20 cellular contexts compared by ENCODE assay signal in the genomic region with DNA sequence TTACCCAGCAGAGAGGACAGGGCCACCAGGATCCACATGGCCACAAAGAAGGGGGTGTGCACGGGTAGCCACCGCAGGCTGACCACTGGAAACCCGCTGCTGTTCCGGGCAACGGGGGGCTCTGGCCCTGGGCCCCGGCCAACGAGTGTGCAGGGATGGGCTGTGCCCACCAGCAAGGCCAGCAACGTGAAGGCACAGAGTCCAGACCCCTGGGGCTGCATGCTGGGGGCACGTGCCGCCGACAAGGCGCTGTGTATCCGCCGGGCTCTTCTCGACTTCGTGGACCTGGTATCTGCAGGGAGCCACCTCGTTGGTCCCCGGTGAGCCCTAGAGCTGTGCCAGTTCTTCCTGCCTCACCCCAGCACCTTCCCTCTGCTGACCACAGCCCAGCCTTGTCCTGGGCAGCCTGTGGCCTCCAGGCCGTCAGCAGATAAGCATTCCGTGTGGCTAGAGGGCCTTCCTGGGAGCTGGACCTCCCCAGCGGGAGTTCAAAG. TPM values are rescaled to one million over a fixed set of nuclear protein-coding genes. Genes with fewer than 3 reads are reported as not detected.
A peak's percentile ranks its signal among the peaks of the same experiment; 100 is the strongest.
DNase-seq lines count a peak whose midpoint lies in the region; ATAC-seq, FAIRE-seq and TF ChIP-seq lines count a peak whose summit lies in the region.
"Had no signal": no experiment of that assay in that cellular context is flagged by ENCODE, and none has a peak within 500 bp of the region (broad histone marks: within the 10 kb centered on the region; RNA-seq: fewer than 3 reads in every experiment).

No MANE protein-coding gene starts in this region.

- intact Hi-C loops in kidney (cut with DNase I): no loop called here
- intact Hi-C loops in posterior vena cava (cut with DNase I): no loop called here
- intact Hi-C loops in Right ventricle myocardium superior (cut with DNase I): no loop called here

- H3K4me3 ChIP-seq in RWPE2 (ENCODE audit: severe bottlenecking) (no peak overlapping the region), kidney (ENCODE audit: low read length in 2 of 2) (no peak overlapping the region)
- H3K4me3 ChIP-seq: BLaER1 treated with 17β-estradiol and CSF1 and Interleukin-3, amounts not matched to agents 10 nM and 100 nM; GM12878; SJSA1 had no signal

- H3K9me3 Mint-ChIP-seq in natural killer cell treated with Interleukin-12 subunit alpha and Interleukin-12 subunit beta and Interleukin-15 and Interleukin-18, amount 100 ng/mL, for 72 hours: no peaks in the 10 kb centered on the region
- H3K9me3 Mint-ChIP-seq: CD8-positive, alpha-beta T cell had no signal

- H3K9ac ChIP-seq in kidney (ENCODE audit: low read length in 2 of 2): no peak overlapping the region
- H3K9ac ChIP-seq: BLaER1 treated with 17β-estradiol and CSF1 and Interleukin-3, amounts not matched to agents 10 nM and 100 nM; KMS-11 had no signal

- peaks cover 24 to 25% of the 10 kb centered on the region in 2 donors for H3K27me3 Mint-ChIP-seq in natural killer cell treated with Interleukin-12 subunit alpha and Interleukin-12 subunit beta and Interleukin-15 and Interleukin-18, amount 100 ng/mL, for 72 hours

- DNase-seq in RWPE2 (ENCODE audit: low spot score) (peak; percentile 53), kidney (peak; percentile 61), posterior vena cava (ENCODE audit: low spot score) (peak; percentile 72), HK-2 (ENCODE audit: unreplicated experiment) (no peak), Right ventricle myocardium superior (no peak)
- DNase-seq in stimulated activated naive CD8-positive, alpha-beta T cell treated with anti-CD3 and anti-CD28 coated beads, Interleukin-15, Interleukin-2, amounts not matched to agents 100 U/mL and 50 U/mL, for 24 hours: no peak
- DNase-seq in natural killer cell treated with Interleukin-12 subunit alpha and Interleukin-12 subunit beta and Interleukin-15 and Interleukin-18, amount 100 ng/mL, for 72 hours (ENCODE audit: low spot score): no peak
- DNase-seq: CD8-positive, alpha-beta T cell; DND-41; H7; NCI-H1694; NCI-H2081; NCI-H2171; NCI-H524 treated with DMSO at 0.1 percent for 48 hours; NCI-H82 had no signal

- FAIRE-seq in kidney (lab: Jason Lieb, UNC): no peak
- FAIRE-seq: GM12878 had no signal

- H3K27ac ChIP-seq in RWPE2 (ENCODE audit: poor library complexity, severe bottlenecking): no peak overlapping the region
- H3K27ac ChIP-seq in kidney (ENCODE audit: low read depth in 2 of 2, low read length in 2 of 2): no peak overlapping the region
- H3K27ac ChIP-seq: BLaER1 treated with 17β-estradiol and CSF1 and Interleukin-3, amounts not matched to agents 10 nM and 100 nM; KMS-11; SJSA1 had no signal

- H3K9me3 ChIP-seq in RWPE2 (ENCODE audit: severe bottlenecking) (peaks cover 10% of the 10 kb centered on the region), kidney (ENCODE audit: control insufficient read depth in 1 of 2, low read length in 2 of 2) (no peaks in the 10 kb centered on the region)

- peaks cover 63% of the 10 kb centered on the region for H3K27me3 ChIP-seq in RWPE2 (ENCODE audit: insufficient read depth, poor library complexity, severe bottlenecking)

- no peaks in the 10 kb centered on the region for H3K36me3 ChIP-seq in RWPE2 (ENCODE audit: low read depth)
- no peaks in the 10 kb centered on the region for H3K36me3 ChIP-seq in kidney (ENCODE audit: control insufficient read depth in 1 of 2, insufficient read depth in 2 of 2, low read length in 2 of 2)
- H3K36me3 ChIP-seq: BLaER1 treated with 17β-estradiol and CSF1 and Interleukin-3, amounts not matched to agents 10 nM and 100 nM; SJSA1 had no signal

- H3K36me3 Mint-ChIP-seq in natural killer cell treated with Interleukin-12 subunit alpha and Interleukin-12 subunit beta and Interleukin-15 and Interleukin-18, amount 100 ng/mL, for 72 hours: no peaks in the 10 kb centered on the region
- H3K36me3 Mint-ChIP-seq: CD8-positive, alpha-beta T cell had no signal

- TF ChIP-seq CTCF in RWPE2 (IDR thresholded peaks at IDR 0.05; ENCODE audit: poor library complexity, severe bottlenecking): no peak
- no peak for TF ChIP-seq CTCF in kidney (IDR thresholded peaks at IDR 0.05; ENCODE audit: borderline replicate concordance, extremely low read depth, insufficient read depth)

- H3K27ac Mint-ChIP-seq in natural killer cell treated with Interleukin-12 subunit alpha and Interleukin-12 subunit beta and Interleukin-15 and Interleukin-18, amount 100 ng/mL, for 72 hours: no peak overlapping the region
- H3K27ac Mint-ChIP-seq: CD8-positive, alpha-beta T cell had no signal

- ATAC-seq in RWPE2 (ENCODE audit: low read depth) (no peak), Right ventricle myocardium superior (ENCODE audit: poor library complexity) (no peak)
- no peak for ATAC-seq in stimulated activated naive CD8-positive, alpha-beta T cell treated with anti-CD3 and anti-CD28 coated beads, Interleukin-15, Interleukin-2, amounts not matched to agents 100 U/mL and 50 U/mL, for 24 hours
- ATAC-seq in natural killer cell treated with Interleukin-12 subunit alpha and Interleukin-12 subunit beta and Interleukin-15 and Interleukin-18, amount 100 ng/mL, for 72 hours: no peak
- ATAC-seq: CD8-positive, alpha-beta T cell; GM12878; Panc1 had no signal

- H3K4me1 Mint-ChIP-seq in natural killer cell treated with Interleukin-12 subunit alpha and Interleukin-12 subunit beta and Interleukin-15 and Interleukin-18, amount 100 ng/mL, for 72 hours (ENCODE audit: low read depth in 2 of 2): no peaks in the 10 kb centered on the region

- H3K4me1 ChIP-seq in RWPE2 (ENCODE audit: insufficient read depth, poor library complexity, severe bottlenecking) (peaks cover 5% of the 10 kb centered on the region), kidney (ENCODE audit: control insufficient read depth in 1 of 2, insufficient read depth in 1 of 2, low read depth in 1 of 2, low read length in 2 of 2) (no peaks in the 10 kb centered on the region)

- H3K4me3 Mint-ChIP-seq in natural killer cell treated with Interleukin-12 subunit alpha and Interleukin-12 subunit beta and Interleukin-15 and Interleukin-18, amount 100 ng/mL, for 72 hours: no peak overlapping the region
- H3K4me3 Mint-ChIP-seq: CD8-positive, alpha-beta T cell had no signal

RNA-seq across cellular contexts. Expression of a gene that starts 42.2 kb away (rescaled TPM):
- total RNA-seq in kidney (7.8 TPM), posterior vena cava (1 to 10 TPM; 1.9 to 2.4 TPM), Right ventricle myocardium superior (1.7 TPM)
- 1.1 TPM for polyA plus RNA-seq in kidney (ENCODE audit: insufficient read depth, low read depth, low replicate concordance)
- 10 to 100 TPM; 15.3 to 58.1 TPM for total RNA-seq in natural killer cell treated with Interleukin-12 subunit alpha and Interleukin-12 subunit beta and Interleukin-15 and Interleukin-18, amount 100 ng/mL, for 72 hours

RNA-seq across cellular contexts. Expression of a gene that starts 45.7 kb away (rescaled TPM):
- total RNA-seq in kidney (10.5 TPM), posterior vena cava (under 1 TPM; 0.69 to 0.71 TPM), Right ventricle myocardium superior (0.91 TPM)
- polyA plus RNA-seq in kidney (ENCODE audit: insufficient read depth, low read depth, low replicate concordance): 36.9 TPM
- 1 to 10 TPM in 1 of 2 donors, under 1 TPM in 1; 0.21 to 1.1 TPM for total RNA-seq in natural killer cell treated with Interleukin-12 subunit alpha and Interleukin-12 subunit beta and Interleukin-15 and Interleukin-18, amount 100 ng/mL, for 72 hours

Comparison
In these comparisons a context has a peak if more than half of its experiments do, and no peak if none do; other contexts are left out.
1. DNase-seq: peak in RWPE2 (single experiment), kidney (single experiment) and posterior vena cava (single experiment); none in stimulated activated naive CD8-positive, alpha-beta T cell treated with anti-CD3 and anti-CD28 coated beads, Interleukin-15, Interleukin-2, amounts not matched to agents 100 U/mL and 50 U/mL, for 24 hours (single experiment), natural killer cell treated with Interleukin-12 subunit alpha and Interleukin-12 subunit beta and Interleukin-15 and Interleukin-18, amount 100 ng/mL, for 72 hours (single experiment), HK-2 (single experiment) and Right ventricle myocardium superior (single experiment).